1 cellular context compared by ENCODE assay signal in the genomic region with DNA sequence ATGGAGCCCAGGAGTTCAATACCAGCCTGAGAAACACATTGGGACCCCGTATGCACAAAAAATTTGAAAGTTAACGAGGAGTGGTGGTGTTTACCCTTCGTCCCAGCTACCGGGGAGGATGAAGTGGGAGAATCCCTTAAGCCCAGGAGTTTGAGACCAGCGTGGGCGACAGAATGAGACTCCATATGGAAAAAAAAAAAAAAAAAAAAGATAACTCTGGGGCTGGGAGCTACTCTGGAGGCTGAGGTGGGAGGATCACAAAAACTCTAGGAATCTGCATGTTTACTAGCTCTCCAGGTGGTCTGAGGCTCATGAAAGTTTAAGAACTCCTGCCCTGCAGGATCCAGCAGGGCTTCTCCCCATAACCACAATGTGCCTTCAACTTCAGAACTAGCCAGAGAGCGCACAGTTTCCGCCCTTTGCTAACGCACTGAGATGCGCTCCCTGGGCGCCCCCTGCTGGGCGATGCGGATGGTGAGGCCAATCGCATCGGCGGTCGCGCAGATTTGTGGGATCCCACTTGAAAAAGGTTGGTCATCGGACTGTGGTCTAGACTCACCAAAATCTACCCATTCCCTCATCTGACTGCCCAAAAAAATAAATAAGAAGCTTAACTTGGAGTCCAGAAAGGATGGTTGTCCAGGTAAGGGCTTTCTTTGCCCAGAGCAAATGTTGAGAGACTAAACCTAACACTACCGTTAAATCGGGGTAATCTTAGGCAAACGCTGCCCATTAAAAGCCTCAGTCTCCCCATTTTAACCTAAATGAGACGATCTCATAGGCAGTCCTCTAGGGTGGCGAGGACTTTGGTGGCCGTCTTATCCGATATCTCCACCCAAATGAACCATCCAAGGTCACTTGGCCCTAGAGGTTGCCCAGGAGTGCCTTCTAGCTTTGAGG.
TF ChIP-seq lines count a peak whose summit lies in the region.

No MANE protein-coding gene starts in this region.

TF ChIP-seq in K562, 482 proteins besides CTCF, POLR2A, EP300 and RAD21 (continues in another document):
- TF ChIP-seq TAF1 (IDR thresholded peaks at IDR 0.05; ENCODE audit: control insufficient read depth, extremely low read depth, insufficient read depth, low read length, severe bottlenecking) (no peak), LCOR (CRISPR knock-in tag; IDR thresholded peaks at IDR 0.05) (peak; percentile 59; the same call in 1 of the 2 replicates), ZNF23 (CRISPR knock-in tag; IDR thresholded peaks at IDR 0.05) (no peak), ETV6 (IDR thresholded peaks at IDR 0.05; ENCODE audit: borderline replicate concordance in 1 of 2, low read depth in 2 of 2, low read length in 1 of 2) (no peak), ETV6 (CRISPR knock-in tag; IDR thresholded peaks at IDR 0.05; ENCODE audit: borderline replicate concordance) (no peak), NR3C1 (CRISPR knock-in tag; IDR thresholded peaks at IDR 0.05) (no peak), POLR3A (IDR thresholded peaks at IDR 0.05; ENCODE audit: borderline replicate concordance, extremely low read depth, insufficient read depth, insufficient read length) (no peak), TCFL5 (CRISPR knock-in tag; conservative IDR thresholded peaks at IDR 0.05) (no peak), ETV1 (tag; conservative IDR thresholded peaks at IDR 0.05; ENCODE audit: low read depth) (peak; percentile 63; the same call in 1 of the 2 replicates), ARID1B (IDR thresholded peaks at IDR 0.05) (0 out of 2 replicates have a peak, but pooled peaks have one; percentile 22), L3MBTL2 (IDR thresholded peaks at IDR 0.05) (peak; percentile 71; the same call in 1 of the 2 replicates), ZNF121 (CRISPR knock-in tag; conservative IDR thresholded peaks at IDR 0.05) (no peak), ZNF699 (CRISPR knock-in tag; IDR thresholded peaks at IDR 0.05; ENCODE audit: insufficient replicate concordance) (no peak), HDAC1 (IDR thresholded peaks at IDR 0.05) (no peak), KDM1A (IDR thresholded peaks at IDR 0.05) (peak; percentile 34 to 40; a peak in 1 of 4 replicates), ZNF175 (CRISPR knock-in tag; IDR thresholded peaks at IDR 0.05; ENCODE audit: low read depth) (no peak), ELK1 (CRISPR knock-in tag; IDR thresholded peaks at IDR 0.05) (no peak), CXXC5 (CRISPR knock-in tag; IDR thresholded peaks at IDR 0.05) (peak; percentile 81)
- TF ChIP-seq, protein P1, sequence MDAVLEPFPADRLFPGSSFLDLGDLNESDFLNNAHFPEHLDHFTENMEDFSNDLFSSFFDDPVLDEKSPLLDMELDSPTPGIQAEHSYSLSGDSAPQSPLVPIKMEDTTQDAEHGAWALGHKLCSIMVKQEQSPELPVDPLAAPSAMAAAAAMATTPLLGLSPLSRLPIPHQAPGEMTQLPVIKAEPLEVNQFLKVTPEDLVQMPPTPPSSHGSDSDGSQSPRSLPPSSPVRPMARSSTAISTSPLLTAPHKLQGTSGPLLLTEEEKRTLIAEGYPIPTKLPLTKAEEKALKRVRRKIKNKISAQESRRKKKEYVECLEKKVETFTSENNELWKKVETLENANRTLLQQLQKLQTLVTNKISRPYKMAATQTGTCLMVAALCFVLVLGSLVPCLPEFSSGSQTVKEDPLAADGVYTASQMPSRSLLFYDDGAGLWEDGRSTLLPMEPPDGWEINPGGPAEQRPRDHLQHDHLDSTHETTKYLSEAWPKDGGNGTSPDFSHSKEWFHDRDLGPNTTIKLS (IDR thresholded peaks at IDR 0.05; ENCODE audit: borderline replicate concordance, low read depth), result no peak
- TF ChIP-seq, protein P2, sequence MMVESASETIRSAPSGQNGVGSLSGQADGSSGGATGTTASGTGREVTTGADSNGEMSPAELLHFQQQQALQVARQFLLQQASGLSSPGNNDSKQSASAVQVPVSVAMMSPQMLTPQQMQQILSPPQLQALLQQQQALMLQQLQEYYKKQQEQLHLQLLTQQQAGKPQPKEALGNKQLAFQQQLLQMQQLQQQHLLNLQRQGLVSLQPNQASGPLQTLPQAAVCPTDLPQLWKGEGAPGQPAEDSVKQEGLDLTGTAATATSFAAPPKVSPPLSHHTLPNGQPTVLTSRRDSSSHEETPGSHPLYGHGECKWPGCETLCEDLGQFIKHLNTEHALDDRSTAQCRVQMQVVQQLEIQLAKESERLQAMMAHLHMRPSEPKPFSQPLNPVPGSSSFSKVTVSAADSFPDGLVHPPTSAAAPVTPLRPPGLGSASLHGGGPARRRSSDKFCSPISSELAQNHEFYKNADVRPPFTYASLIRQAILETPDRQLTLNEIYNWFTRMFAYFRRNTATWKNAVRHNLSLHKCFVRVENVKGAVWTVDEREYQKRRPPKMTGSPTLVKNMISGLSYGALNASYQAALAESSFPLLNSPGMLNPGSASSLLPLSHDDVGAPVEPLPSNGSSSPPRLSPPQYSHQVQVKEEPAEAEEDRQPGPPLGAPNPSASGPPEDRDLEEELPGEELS (CRISPR knock-in tag; IDR thresholded peaks at IDR 0.05; ENCODE audit: borderline replicate concordance), result 0 out of 2 replicates have a peak, but pooled peaks have one; percentile 79
- TF ChIP-seq, protein P3, sequence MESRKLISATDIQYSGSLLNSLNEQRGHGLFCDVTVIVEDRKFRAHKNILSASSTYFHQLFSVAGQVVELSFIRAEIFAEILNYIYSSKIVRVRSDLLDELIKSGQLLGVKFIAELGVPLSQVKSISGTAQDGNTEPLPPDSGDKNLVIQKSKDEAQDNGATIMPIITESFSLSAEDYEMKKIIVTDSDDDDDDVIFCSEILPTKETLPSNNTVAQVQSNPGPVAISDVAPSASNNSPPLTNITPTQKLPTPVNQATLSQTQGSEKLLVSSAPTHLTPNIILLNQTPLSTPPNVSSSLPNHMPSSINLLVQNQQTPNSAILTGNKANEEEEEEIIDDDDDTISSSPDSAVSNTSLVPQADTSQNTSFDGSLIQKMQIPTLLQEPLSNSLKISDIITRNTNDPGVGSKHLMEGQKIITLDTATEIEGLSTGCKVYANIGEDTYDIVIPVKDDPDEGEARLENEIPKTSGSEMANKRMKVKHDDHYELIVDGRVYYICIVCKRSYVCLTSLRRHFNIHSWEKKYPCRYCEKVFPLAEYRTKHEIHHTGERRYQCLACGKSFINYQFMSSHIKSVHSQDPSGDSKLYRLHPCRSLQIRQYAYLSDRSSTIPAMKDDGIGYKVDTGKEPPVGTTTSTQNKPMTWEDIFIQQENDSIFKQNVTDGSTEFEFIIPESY (CRISPR knock-in tag; IDR thresholded peaks at IDR 0.05), result peak; percentile 75
- TF ChIP-seq, protein P4, sequence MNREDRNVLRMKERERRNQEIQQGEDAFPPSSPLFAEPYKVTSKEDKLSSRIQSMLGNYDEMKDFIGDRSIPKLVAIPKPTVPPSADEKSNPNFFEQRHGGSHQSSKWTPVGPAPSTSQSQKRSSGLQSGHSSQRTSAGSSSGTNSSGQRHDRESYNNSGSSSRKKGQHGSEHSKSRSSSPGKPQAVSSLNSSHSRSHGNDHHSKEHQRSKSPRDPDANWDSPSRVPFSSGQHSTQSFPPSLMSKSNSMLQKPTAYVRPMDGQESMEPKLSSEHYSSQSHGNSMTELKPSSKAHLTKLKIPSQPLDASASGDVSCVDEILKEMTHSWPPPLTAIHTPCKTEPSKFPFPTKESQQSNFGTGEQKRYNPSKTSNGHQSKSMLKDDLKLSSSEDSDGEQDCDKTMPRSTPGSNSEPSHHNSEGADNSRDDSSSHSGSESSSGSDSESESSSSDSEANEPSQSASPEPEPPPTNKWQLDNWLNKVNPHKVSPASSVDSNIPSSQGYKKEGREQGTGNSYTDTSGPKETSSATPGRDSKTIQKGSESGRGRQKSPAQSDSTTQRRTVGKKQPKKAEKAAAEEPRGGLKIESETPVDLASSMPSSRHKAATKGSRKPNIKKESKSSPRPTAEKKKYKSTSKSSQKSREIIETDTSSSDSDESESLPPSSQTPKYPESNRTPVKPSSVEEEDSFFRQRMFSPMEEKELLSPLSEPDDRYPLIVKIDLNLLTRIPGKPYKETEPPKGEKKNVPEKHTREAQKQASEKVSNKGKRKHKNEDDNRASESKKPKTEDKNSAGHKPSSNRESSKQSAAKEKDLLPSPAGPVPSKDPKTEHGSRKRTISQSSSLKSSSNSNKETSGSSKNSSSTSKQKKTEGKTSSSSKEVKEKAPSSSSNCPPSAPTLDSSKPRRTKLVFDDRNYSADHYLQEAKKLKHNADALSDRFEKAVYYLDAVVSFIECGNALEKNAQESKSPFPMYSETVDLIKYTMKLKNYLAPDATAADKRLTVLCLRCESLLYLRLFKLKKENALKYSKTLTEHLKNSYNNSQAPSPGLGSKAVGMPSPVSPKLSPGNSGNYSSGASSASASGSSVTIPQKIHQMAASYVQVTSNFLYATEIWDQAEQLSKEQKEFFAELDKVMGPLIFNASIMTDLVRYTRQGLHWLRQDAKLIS (CRISPR knock-in tag; IDR thresholded peaks at IDR 0.05), result peak; percentile 81; the same call in 1 of the 2 replicates
- TF ChIP-seq, protein P5, sequence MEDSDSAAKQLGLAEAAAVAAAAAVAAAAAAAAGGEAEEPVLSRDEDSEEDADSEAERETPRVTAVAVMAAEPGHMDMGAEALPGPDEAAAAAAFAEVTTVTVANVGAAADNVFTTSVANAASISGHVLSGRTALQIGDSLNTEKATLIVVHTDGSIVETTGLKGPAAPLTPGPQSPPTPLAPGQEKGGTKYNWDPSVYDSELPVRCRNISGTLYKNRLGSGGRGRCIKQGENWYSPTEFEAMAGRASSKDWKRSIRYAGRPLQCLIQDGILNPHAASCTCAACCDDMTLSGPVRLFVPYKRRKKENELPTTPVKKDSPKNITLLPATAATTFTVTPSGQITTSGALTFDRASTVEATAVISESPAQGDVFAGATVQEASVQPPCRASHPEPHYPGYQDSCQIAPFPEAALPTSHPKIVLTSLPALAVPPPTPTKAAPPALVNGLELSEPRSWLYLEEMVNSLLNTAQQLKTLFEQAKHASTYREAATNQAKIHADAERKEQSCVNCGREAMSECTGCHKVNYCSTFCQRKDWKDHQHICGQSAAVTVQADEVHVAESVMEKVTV (CRISPR knock-in tag; IDR thresholded peaks at IDR 0.05), result peak; percentile 94
- TF ChIP-seq, protein P6, sequence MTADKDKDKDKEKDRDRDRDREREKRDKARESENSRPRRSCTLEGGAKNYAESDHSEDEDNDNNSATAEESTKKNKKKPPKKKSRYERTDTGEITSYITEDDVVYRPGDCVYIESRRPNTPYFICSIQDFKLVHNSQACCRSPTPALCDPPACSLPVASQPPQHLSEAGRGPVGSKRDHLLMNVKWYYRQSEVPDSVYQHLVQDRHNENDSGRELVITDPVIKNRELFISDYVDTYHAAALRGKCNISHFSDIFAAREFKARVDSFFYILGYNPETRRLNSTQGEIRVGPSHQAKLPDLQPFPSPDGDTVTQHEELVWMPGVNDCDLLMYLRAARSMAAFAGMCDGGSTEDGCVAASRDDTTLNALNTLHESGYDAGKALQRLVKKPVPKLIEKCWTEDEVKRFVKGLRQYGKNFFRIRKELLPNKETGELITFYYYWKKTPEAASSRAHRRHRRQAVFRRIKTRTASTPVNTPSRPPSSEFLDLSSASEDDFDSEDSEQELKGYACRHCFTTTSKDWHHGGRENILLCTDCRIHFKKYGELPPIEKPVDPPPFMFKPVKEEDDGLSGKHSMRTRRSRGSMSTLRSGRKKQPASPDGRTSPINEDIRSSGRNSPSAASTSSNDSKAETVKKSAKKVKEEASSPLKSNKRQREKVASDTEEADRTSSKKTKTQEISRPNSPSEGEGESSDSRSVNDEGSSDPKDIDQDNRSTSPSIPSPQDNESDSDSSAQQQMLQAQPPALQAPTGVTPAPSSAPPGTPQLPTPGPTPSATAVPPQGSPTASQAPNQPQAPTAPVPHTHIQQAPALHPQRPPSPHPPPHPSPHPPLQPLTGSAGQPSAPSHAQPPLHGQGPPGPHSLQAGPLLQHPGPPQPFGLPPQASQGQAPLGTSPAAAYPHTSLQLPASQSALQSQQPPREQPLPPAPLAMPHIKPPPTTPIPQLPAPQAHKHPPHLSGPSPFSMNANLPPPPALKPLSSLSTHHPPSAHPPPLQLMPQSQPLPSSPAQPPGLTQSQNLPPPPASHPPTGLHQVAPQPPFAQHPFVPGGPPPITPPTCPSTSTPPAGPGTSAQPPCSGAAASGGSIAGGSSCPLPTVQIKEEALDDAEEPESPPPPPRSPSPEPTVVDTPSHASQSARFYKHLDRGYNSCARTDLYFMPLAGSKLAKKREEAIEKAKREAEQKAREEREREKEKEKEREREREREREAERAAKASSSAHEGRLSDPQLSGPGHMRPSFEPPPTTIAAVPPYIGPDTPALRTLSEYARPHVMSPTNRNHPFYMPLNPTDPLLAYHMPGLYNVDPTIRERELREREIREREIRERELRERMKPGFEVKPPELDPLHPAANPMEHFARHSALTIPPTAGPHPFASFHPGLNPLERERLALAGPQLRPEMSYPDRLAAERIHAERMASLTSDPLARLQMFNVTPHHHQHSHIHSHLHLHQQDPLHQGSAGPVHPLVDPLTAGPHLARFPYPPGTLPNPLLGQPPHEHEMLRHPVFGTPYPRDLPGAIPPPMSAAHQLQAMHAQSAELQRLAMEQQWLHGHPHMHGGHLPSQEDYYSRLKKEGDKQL (CRISPR knock-in tag; IDR thresholded peaks at IDR 0.05; ENCODE audit: borderline replicate concordance), result no peak
